8 cellular contexts compared by ENCODE assay signal in genomic region chr10:133309111-133309719, GRCh38. TPM values are rescaled to one million over a fixed set of nuclear protein-coding genes. Genes with fewer than 3 reads are reported as not detected.
DNase-seq lines count a peak whose midpoint lies in the region; ATAC-seq and TF ChIP-seq lines count a peak whose summit lies in the region.

No MANE protein-coding gene starts in this region.

- peak; percentile 88 for DNase-seq in DMS53 treated with DMSO at 0.1 percent for 48 hours (lab: John Stamatoyannopoulos, UW; ENCODE audit: unreplicated experiment)
- DNase-seq in RWPE2 (ENCODE audit: low spot score) = peak; percentile 87
- DNase-seq in activated naive CD4-positive, alpha-beta T cell (lab: John Stamatoyannopoulos, UW) = peak; percentile 91 to 97 (median 93)
- DNase-seq in foreskin fibroblast = peak; percentile 88 to 96
- peak; percentile 90 for DNase-seq in neural progenitor cell (ENCODE audit: low spot score)
- peak; percentile 75 for DNase-seq in stromal cell of bone marrow (ENCODE audit: low read depth)

- H3K79me2 ChIP-seq in KMS-11 (ENCODE audit: insufficient read depth, low read depth) = peaks cover 37% of the 10 kb centered on the region; the same call in 1 of the 2 replicates
- H3K79me2 ChIP-seq in neural progenitor cell (ENCODE audit: low read depth) = peaks cover 42% of the 10 kb centered on the region

- H3F3A ChIP-seq in neural progenitor cell (ENCODE audit: low read depth) = peaks cover 4% of the 10 kb centered on the region

- H3K4me2 ChIP-seq in KMS-11 = peak overlapping the region; percentile 91; the same call in 1 of the 2 replicates
- H3K4me2 ChIP-seq in neural progenitor cell = peak overlapping the region; percentile 93

- peak overlapping the region; percentile 83 for H3K4me3 Mint-ChIP-seq in neural progenitor cell

- H4K20me1 ChIP-seq in KMS-11 (ENCODE audit: insufficient read depth) (no peaks in the 10 kb centered on the region), neural progenitor cell (ENCODE audit: low read depth) (peaks cover 33% of the 10 kb centered on the region)

- no peaks in the 10 kb centered on the region for H3K9me3 ChIP-seq in RWPE2 (ENCODE audit: severe bottlenecking)
- H3K9me3 ChIP-seq in neural progenitor cell (ENCODE audit: low read depth) = no peaks in the 10 kb centered on the region

- no peak overlapping the region for H3K27ac Mint-ChIP-seq in neural progenitor cell

- H3K9me3 Mint-ChIP-seq in neural progenitor cell = no peaks in the 10 kb centered on the region

- peak; percentile 60 for ATAC-seq in GM21786 (IDR thresholded peaks at IDR 0.05; ENCODE audit: unreplicated experiment)
- ATAC-seq in RWPE2 (ENCODE audit: low read depth) = peak; percentile 74

- peak overlapping the region; percentile 98 for H3K9ac ChIP-seq in KMS-11
- H3K9ac ChIP-seq in neural progenitor cell = no peak overlapping the region

- TF ChIP-seq CTCF in KMS-11 (conservative IDR thresholded peaks at IDR 0.05; ENCODE audit: low read depth, low read length) (no peak), RWPE2 (IDR thresholded peaks at IDR 0.05; ENCODE audit: poor library complexity, severe bottlenecking) (no peak), foreskin fibroblast (IDR thresholded peaks at IDR 0.05; ENCODE audit: low read depth, low read length) (no peak), neural progenitor cell (IDR thresholded peaks at IDR 0.05) (no peak)

- H3K27me3 Mint-ChIP-seq in neural progenitor cell (ENCODE audit: insufficient read depth, low read depth) = peaks cover 9% of the 10 kb centered on the region

- H2AFZ ChIP-seq in KMS-11 (ENCODE audit: low read depth) = peak overlapping the region; percentile 75
- peak overlapping the region; percentile 91 for H2AFZ ChIP-seq in neural progenitor cell (replicated peaks)

- peaks cover 15% of the 10 kb centered on the region for H3K4me1 Mint-ChIP-seq in neural progenitor cell

- H3K27me3 ChIP-seq in KMS-11 (ENCODE audit: insufficient read depth, low read depth) (no peaks in the 10 kb centered on the region), RWPE2 (ENCODE audit: insufficient read depth, poor library complexity, severe bottlenecking) (no peaks in the 10 kb centered on the region), neural progenitor cell (no peaks in the 10 kb centered on the region)

- no peak overlapping the region for H3K4me3 ChIP-seq in KMS-11 (IDR thresholded peaks at IDR 0.05; ENCODE audit: insufficient read depth, low read depth, low read length)
- peak overlapping the region; percentile 97 for H3K4me3 ChIP-seq in RWPE2 (ENCODE audit: severe bottlenecking)
- H3K4me3 ChIP-seq in foreskin fibroblast (ENCODE audit: low read depth in 1 of 2, low read length in 2 of 2) = peak overlapping the region; percentile 91 to 95
- H3K4me3 ChIP-seq in neural progenitor cell = peak overlapping the region; percentile 86

- H3K27ac ChIP-seq in KMS-11 = peak overlapping the region; percentile 93
- peak overlapping the region; percentile 66 for H3K27ac ChIP-seq in RWPE2 (ENCODE audit: poor library complexity, severe bottlenecking)
- H3K27ac ChIP-seq in neural progenitor cell = peak overlapping the region; percentile 81

- H3K36me3 ChIP-seq in KMS-11 (ENCODE audit: insufficient read depth) (no peaks in the 10 kb centered on the region), RWPE2 (ENCODE audit: low read depth) (peaks cover 26% of the 10 kb centered on the region), neural progenitor cell (no peaks in the 10 kb centered on the region)

- H3K4me1 ChIP-seq in KMS-11 (ENCODE audit: low read depth, poor library complexity, severe bottlenecking) = peaks cover 13% of the 10 kb centered on the region
- peaks cover 3% of the 10 kb centered on the region for H3K4me1 ChIP-seq in RWPE2 (ENCODE audit: insufficient read depth, poor library complexity, severe bottlenecking)
- peaks cover 6% of the 10 kb centered on the region for H3K4me1 ChIP-seq in neural progenitor cell

- peaks cover 16% of the 10 kb centered on the region for H3K36me3 Mint-ChIP-seq in neural progenitor cell

RNA-seq across cellular contexts. Expression of gene ZNF511, which starts 0.5 kb away (rescaled TPM):
- 34.4 and 44.4 TPM in 2 replicates for total RNA-seq in neural progenitor cell (ENCODE audit: low replicate concordance)

RNA-seq across cellular contexts. Expression of gene TUBGCP2, which starts 0.5 kb away (rescaled TPM):
- 54.8 and 55.4 TPM in 2 replicates for total RNA-seq in neural progenitor cell (ENCODE audit: low replicate concordance)

RNA-seq across cellular contexts. Expression of gene CALY, which starts 27.5 kb away (rescaled TPM):
- total RNA-seq in neural progenitor cell (ENCODE audit: low replicate concordance) = 1.6 TPM in 1 of 2 replicates, not detected in the other

RNA-seq across cellular contexts. Expression of gene ADAM8, which starts 32.5 kb away (rescaled TPM):
- total RNA-seq in neural progenitor cell (ENCODE audit: low replicate concordance) = 3.2 and 3.3 TPM in 2 replicates

RNA-seq across cellular contexts. Expression of gene PRAP1, which starts 38.0 kb away (rescaled TPM):
- 0.62 TPM in 1 of 2 replicates, not detected in the other for total RNA-seq in neural progenitor cell (ENCODE audit: low replicate concordance)
